8 cellular contexts compared by ENCODE assay signal in genomic region chr14:59275668-59276067, GRCh38.
A peak's percentile ranks its signal among the peaks of the same experiment; 100 is the strongest.
DNase-seq lines count a peak whose midpoint lies in the region; ATAC-seq and TF ChIP-seq lines count a peak whose summit lies in the region.

No MANE protein-coding gene starts in this region.

- H3K4me3 ChIP-seq in retinal pigment epithelial cell (ENCODE audit: low read length) = no peak overlapping the region

- peak; percentile 38 for DNase-seq in DMS79 treated with DMSO at 0.1 percent for 48 hours (lab: John Stamatoyannopoulos, UW)
- DNase-seq in DMS79 (lab: John Stamatoyannopoulos, UW) = no peak
- peak; percentile 21 for DNase-seq in NCI-H2196 treated with DMSO at 0.1 percent for 48 hours (lab: John Stamatoyannopoulos, UW; ENCODE audit: unreplicated experiment)
- peak; percentile 81 for DNase-seq in dermis blood vessel endothelial cell
- peak; percentile 87 for DNase-seq in retinal pigment epithelial cell (ENCODE audit: low read depth)
- DNase-seq in activated naive CD4-positive, alpha-beta T cell treated with anti-CD3 and anti-CD28 coated beads, Interleukin-2, amount 50 U/mL, for 16 hours = no peak
- no peak for DNase-seq in mesothelial cell of epicardium (ENCODE audit: low spot score in 2 of 2, unreplicated experiment in 2 of 2)

- H3K27ac Mint-ChIP-seq in mesothelial cell of epicardium = no peak overlapping the region

- H3K9me3 Mint-ChIP-seq in mesothelial cell of epicardium = peaks cover 4% of the 10 kb centered on the region

- ATAC-seq in HG02642 (IDR thresholded peaks at IDR 0.05; ENCODE audit: poor library complexity, unreplicated experiment) = peak; percentile 79

- TF ChIP-seq CTCF in retinal pigment epithelial cell (conservative IDR thresholded peaks at IDR 0.05; ENCODE audit: low read depth, low read length) (no peak), mesothelial cell of epicardium (IDR thresholded peaks at IDR 0.05; ENCODE audit: unreplicated experiment) (no peak)

- H3K36me3 Mint-ChIP-seq in mesothelial cell of epicardium = peaks cover 4% of the 10 kb centered on the region

- peaks cover 33% of the 10 kb centered on the region for H3K4me1 Mint-ChIP-seq in mesothelial cell of epicardium

- no peaks in the 10 kb centered on the region for H3K27me3 Mint-ChIP-seq in mesothelial cell of epicardium (ENCODE audit: low read depth)

- no peak overlapping the region for H3K4me3 Mint-ChIP-seq in mesothelial cell of epicardium

Comparison
In these comparisons a context has a peak if more than half of its experiments do, and no peak if none do; other contexts are left out.
1. DNase-seq: peak in DMS79 treated with DMSO at 0.1 percent for 48 hours (single experiment), NCI-H2196 treated with DMSO at 0.1 percent for 48 hours (single experiment), dermis blood vessel endothelial cell (single experiment) and retinal pigment epithelial cell (single experiment); none in DMS79 (single experiment), activated naive CD4-positive, alpha-beta T cell treated with anti-CD3 and anti-CD28 coated beads, Interleukin-2, amount 50 U/mL, for 16 hours (single experiment) and mesothelial cell of epicardium (0 of 2).